22 cellular contexts compared by ENCODE assay signal in genomic region chr12:15827136-15827535, GRCh38. TPM values are rescaled to one million over a fixed set of nuclear protein-coding genes. Genes with fewer than 3 reads are reported as not detected.
A peak's percentile ranks its signal among the peaks of the same experiment; 100 is the strongest.
DNase-seq lines count a peak whose midpoint lies in the region; ATAC-seq, FAIRE-seq and TF ChIP-seq lines count a peak whose summit lies in the region.
"Had no signal": no experiment of that assay in that cellular context is flagged by ENCODE, and none has a peak within 500 bp of the region (broad histone marks: within the 10 kb centered on the region; RNA-seq: fewer than 3 reads in every experiment).

No MANE protein-coding gene starts in this region.

- H3K27ac ChIP-seq in body of pancreas (peak overlapping the region in 1 of 4 donors; percentile 20), small intestine (ENCODE audit: low read depth in 1 of 2, low read length in 1 of 2) (no peak overlapping the region)
- H3K27ac ChIP-seq: BLaER1 treated with 17β-estradiol and CSF1 and Interleukin-3, amounts not matched to agents 10 nM and 100 nM had no signal

- no peak for FAIRE-seq in small intestine (lab: Jason Lieb, UNC)
- FAIRE-seq: GM12891, GM18507, H1 had no signal

- H3K27me3 Mint-ChIP-seq in mesothelial cell of epicardium (ENCODE audit: low read depth) = no peaks in the 10 kb centered on the region

- TF ChIP-seq POLR2A in body of pancreas (IDR thresholded peaks at IDR 0.05) = no peak

- no peaks in the 10 kb centered on the region for H3K9me3 Mint-ChIP-seq in mesothelial cell of epicardium
- H3K9me3 Mint-ChIP-seq: CD14-positive monocyte; CD4-positive, alpha-beta T cell had no signal

- H3K36me3 Mint-ChIP-seq in mesothelial cell of epicardium = no peaks in the 10 kb centered on the region
- H3K36me3 Mint-ChIP-seq: CD14-positive monocyte had no signal

- in situ Hi-C loops in ACHN (cut with HindIII; ENCODE audit: low pct_ligation_motif_present, low pct_unique_long_range_greater_than_20kb, low sequenced_read_pairs) = no loop called here

- DNase-seq in NCI-H226 = peak; percentile 75
- DNase-seq in body of pancreas = no peak
- no peak for DNase-seq in mesothelial cell of epicardium (ENCODE audit: low spot score in 2 of 2, unreplicated experiment in 2 of 2)
- DNase-seq in small intestine = peak; percentile 79
- no peak for DNase-seq in activated CD4-positive, alpha-beta T cell treated with anti-CD3 and anti-CD28 coated beads, Interleukin-2, amount 50 U/mL, for 1 hour
- no peak for DNase-seq in GOT3 (lab: John Stamatoyannopoulos, UW)
- DNase-seq in ACHN = no peak
- DNase-seq: AML-193; BE2C; Calu3; CD4-positive, alpha-beta T cell; COR-L47; DMS53; DMS79 treated with DMSO at 0.1 percent for 48 hours; GF-D8; H7; HCEC 1CT had no signal

- peak; percentile 52 for ATAC-seq in body of pancreas

- H3K27me3 ChIP-seq in body of pancreas (no peaks in the 10 kb centered on the region), small intestine (ENCODE audit: control insufficient read depth in 2 of 2, insufficient read depth in 2 of 2, low read length in 2 of 2) (no peaks in the 10 kb centered on the region)
- H3K27me3 ChIP-seq: BLaER1 treated with 17β-estradiol and CSF1 and Interleukin-3, amounts not matched to agents 10 nM and 100 nM had no signal

- H3K4me1 ChIP-seq in body of pancreas = peaks cover 9% of the 10 kb centered on the region
- H3K4me1 ChIP-seq in small intestine (ENCODE audit: control insufficient read depth in 2 of 2, insufficient read depth in 1 of 2, low read depth in 1 of 2, low read length in 1 of 2) = peaks cover 0 to under 1% of the 10 kb centered on the region in 2 donors
- H3K4me1 ChIP-seq: BE2C; BLaER1 treated with 17β-estradiol and CSF1 and Interleukin-3, amounts not matched to agents 10 nM and 100 nM had no signal

- no peak for TF ChIP-seq CTCF in body of pancreas (IDR thresholded peaks at IDR 0.05)
- no peak for TF ChIP-seq CTCF in mesothelial cell of epicardium (IDR thresholded peaks at IDR 0.05; ENCODE audit: unreplicated experiment)

- WGBS in body of pancreas, 2 donors = 16 to 17% methylated on average over 1 of the region's 1 CpG
- WGBS in small intestine, 3 donors = 12 to 41% (median 40%) methylated on average over 1 of the region's 1 CpG

- H3K36me3 ChIP-seq in body of pancreas (replicated peaks in 1 of 2; ENCODE audit: insufficient read depth in 1 of 2, low read depth in 2 of 2) (no peaks in the 10 kb centered on the region), small intestine (ENCODE audit: control insufficient read depth in 2 of 2, insufficient read depth in 2 of 2, low read length in 2 of 2) (no peaks in the 10 kb centered on the region)
- H3K36me3 ChIP-seq: BE2C; BLaER1 treated with 17β-estradiol and CSF1 and Interleukin-3, amounts not matched to agents 10 nM and 100 nM had no signal

- peaks cover 24% of the 10 kb centered on the region for H3K4me1 Mint-ChIP-seq in mesothelial cell of epicardium
- H3K4me1 Mint-ChIP-seq: CD14-positive monocyte had no signal

- H3K9me3 ChIP-seq in body of pancreas (no peaks in the 10 kb centered on the region), small intestine (ENCODE audit: control insufficient read depth, low read depth) (no peaks in the 10 kb centered on the region)
- H3K9me3 ChIP-seq: BE2C; BLaER1 treated with 17β-estradiol and CSF1 and Interleukin-3, amounts not matched to agents 10 nM and 100 nM had no signal

- H3K4me3 ChIP-seq in body of pancreas = no peak overlapping the region
- no peak overlapping the region for H3K4me3 ChIP-seq in small intestine (ENCODE audit: low read depth in 1 of 2, low read length in 2 of 2)
- H3K4me3 ChIP-seq: BLaER1 treated with 17β-estradiol and CSF1 and Interleukin-3, amounts not matched to agents 10 nM and 100 nM had no signal

- peak overlapping the region; percentile 67 for H3K27ac Mint-ChIP-seq in mesothelial cell of epicardium
- H3K27ac Mint-ChIP-seq: CD14-positive monocyte; CD4-positive, alpha-beta T cell had no signal

- intact Hi-C loops in body of pancreas (cut with DNase I) = no loop called here

- H3K4me3 Mint-ChIP-seq in mesothelial cell of epicardium = no peak overlapping the region
- H3K4me3 Mint-ChIP-seq: CD14-positive monocyte; CD4-positive, alpha-beta T cell had no signal

RNA-seq across cellular contexts. Expression of gene EPS8, which starts 37.9 kb away (rescaled TPM):
- total RNA-seq in body of pancreas (10 to 100 TPM; 31.6 to 41.2 TPM), mesothelial cell of epicardium (19.1 to 24.8 TPM (median 21.5 TPM) in 3 replicates)
- polyA plus RNA-seq in small intestine = 10 to 100 TPM; 38.0 to 56.1 (median 55.4) TPM

RNA-seq across cellular contexts. Expression of gene STRAP, which starts 55.1 kb away (rescaled TPM):
- total RNA-seq in body of pancreas (10 to 100 TPM; 24.1 to 28.5 TPM), mesothelial cell of epicardium (108 to 110 TPM (median 109 TPM) in 3 replicates)
- 100 to 1,000 TPM in 1 of 3 donors, 10 to 100 TPM in 2; 72.1 to 104 (median 95.3) TPM for polyA plus RNA-seq in small intestine

Comparison
In these comparisons a context has a peak if more than half of its experiments do, and no peak if none do; other contexts are left out.
1. DNase-seq: peak in NCI-H226 (single experiment) and small intestine (single experiment); none in body of pancreas (0 of 4), mesothelial cell of epicardium (0 of 2), activated CD4-positive, alpha-beta T cell treated with anti-CD3 and anti-CD28 coated beads, Interleukin-2, amount 50 U/mL, for 1 hour (single experiment), GOT3 (single experiment) and ACHN (single experiment).